ENCODE assay signal across 13 cellular contexts in the genomic region with DNA sequence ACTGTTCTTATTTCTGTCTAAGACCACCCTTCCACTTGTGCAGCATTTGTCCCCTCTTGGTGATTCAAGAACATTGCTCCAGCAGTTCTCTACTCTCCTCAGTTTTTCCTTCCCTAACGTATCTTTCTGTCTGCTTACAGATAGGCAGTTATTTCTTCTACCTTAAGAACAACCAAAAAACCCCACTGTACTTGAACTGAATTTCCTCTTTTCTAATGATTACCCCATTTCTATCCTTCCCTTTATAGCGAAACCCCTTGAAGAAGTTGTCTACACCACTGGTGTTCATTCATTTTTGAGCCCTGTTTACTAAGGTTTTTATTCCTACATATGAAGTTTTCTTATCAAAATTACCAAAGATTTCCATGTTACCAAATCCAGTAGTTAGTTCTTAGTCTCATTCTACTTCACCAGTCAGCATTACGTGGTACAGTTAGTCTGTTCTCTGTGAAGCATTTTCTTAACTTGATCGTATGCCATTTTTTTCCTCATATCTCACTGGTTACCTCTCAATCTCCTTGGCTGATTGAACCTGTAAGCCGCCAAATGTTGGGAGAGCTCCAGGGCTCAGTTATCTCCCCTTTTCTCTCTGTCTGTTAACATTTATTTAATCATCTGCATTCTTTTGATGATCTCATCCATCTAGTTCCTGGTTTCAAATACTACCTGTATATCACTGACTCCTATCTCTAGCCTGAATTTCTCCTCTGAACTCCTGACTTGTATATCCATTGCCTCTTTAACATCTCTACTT. TPM values are rescaled to one million over a fixed set of nuclear protein-coding genes. Genes with fewer than 3 reads are reported as not detected.
DNase-seq lines count a peak whose midpoint lies in the region; ATAC-seq and TF ChIP-seq lines count a peak whose summit lies in the region.
"Had no signal": no experiment of that assay in that cellular context is flagged by ENCODE, and none has a peak within 500 bp of the region (broad histone marks: within the 10 kb centered on the region; RNA-seq: fewer than 3 reads in every experiment).

No MANE protein-coding gene starts in this region.

- no peak overlapping the region for H3K27ac ChIP-seq in naive thymus-derived CD4-positive, alpha-beta T cell (ENCODE audit: low read depth, low read length)
- no peak overlapping the region for H3K27ac ChIP-seq in esophagus muscularis mucosa (replicated peaks in 1 of 4)

- no peaks in the 10 kb centered on the region for H3K9me3 ChIP-seq in naive thymus-derived CD4-positive, alpha-beta T cell (ENCODE audit: control insufficient read depth in 2 of 3, low read length in 3 of 3)
- H3K9me3 ChIP-seq in esophagus muscularis mucosa, result no peaks in the 10 kb centered on the region

- 79% methylated on average over 5 of the region's 5 CpGs for WGBS in esophagus muscularis mucosa

- peaks cover 88% of the 10 kb centered on the region for H3K4me1 Mint-ChIP-seq in activated naive CD8-positive, alpha-beta T cell treated with anti-CD3 and anti-CD28 coated beads, Interleukin-2, amount 50 U/mL, for 24 hours
- H3K4me1 Mint-ChIP-seq in naive thymus-derived CD4-positive, alpha-beta T cell, result peaks cover 62 to 99% (median 90%) of the 10 kb centered on the region in 7 donors

- TF ChIP-seq CTCF in LNCaP clone FGC (IDR thresholded peaks at IDR 0.05; ENCODE audit: control insufficient read depth, extremely low read depth, insufficient read depth), result no peak
- no peak for TF ChIP-seq CTCF in esophagus muscularis mucosa (IDR thresholded peaks at IDR 0.05)

- in situ Hi-C loops in Caki2 (cut with HindIII; ENCODE audit: low pct_unique_long_range_greater_than_20kb, low sequenced_read_pairs), result no loop called here

- no peaks in the 10 kb centered on the region for H3K27me3 Mint-ChIP-seq in activated naive CD8-positive, alpha-beta T cell treated with anti-CD3 and anti-CD28 coated beads, Interleukin-2, amount 50 U/mL, for 24 hours
- H3K27me3 Mint-ChIP-seq in naive thymus-derived CD4-positive, alpha-beta T cell, result no peaks in the 10 kb centered on the region
- H3K27me3 Mint-ChIP-seq: activated naive CD8-positive, alpha-beta T cell treated with anti-CD3 and anti-CD28 coated beads, Interleukin-2, amount 10 ng/mL, durations not matched to agents 7 days and 5 days had no signal

- CTCF ChIA-PET in naive thymus-derived CD4-positive, alpha-beta T cell (lab: Charles Lee), result no interaction called here

- peaks cover 69 to 78% of the 10 kb centered on the region in 2 donors for H3K4me1 ChIP-seq in naive thymus-derived CD4-positive, alpha-beta T cell (ENCODE audit: control insufficient read depth in 2 of 2, insufficient read depth in 2 of 2, low read length in 2 of 2)
- H3K4me1 ChIP-seq in esophagus muscularis mucosa, result peaks cover 79 to 98% (median 95%) of the 10 kb centered on the region in 4 donors

- peak overlapping the region; percentile 8; the same call in 1 of the 2 replicates for H3K4me3 ChIP-seq in LNCaP clone FGC (ENCODE audit: low read depth, low read length)
- H3K4me3 ChIP-seq in naive thymus-derived CD4-positive, alpha-beta T cell (ENCODE audit: low read length), result no peak overlapping the region
- H3K4me3 ChIP-seq in esophagus muscularis mucosa, result no peak overlapping the region

- H3K36me3 ChIP-seq in naive thymus-derived CD4-positive, alpha-beta T cell (ENCODE audit: control insufficient read depth in 2 of 3, insufficient read depth in 3 of 3, low read length in 3 of 3), result peaks cover 0 to 13% (median 4%) of the 10 kb centered on the region in 3 experiments
- H3K36me3 ChIP-seq in esophagus muscularis mucosa, result peaks cover 0 to 5% (median 0%) of the 10 kb centered on the region in 4 donors

- H3K4me3 Mint-ChIP-seq in activated naive CD8-positive, alpha-beta T cell treated with anti-CD3 and anti-CD28 coated beads, Interleukin-2, amount 50 U/mL, for 24 hours, result no peak overlapping the region
- H3K4me3 Mint-ChIP-seq in naive thymus-derived CD4-positive, alpha-beta T cell, result peak overlapping the region in 9 of 10 donors; percentile 17 to 93 (median 61)
- H3K4me3 Mint-ChIP-seq: activated naive CD8-positive, alpha-beta T cell treated with anti-CD3 and anti-CD28 coated beads, Interleukin-2, amount 10 ng/mL, durations not matched to agents 7 days and 5 days had no signal

- no peak for TF ChIP-seq POLR2A in esophagus muscularis mucosa (IDR thresholded peaks at IDR 0.05; ENCODE audit: low read depth)

- peak overlapping the region; percentile 34 for H3K27ac Mint-ChIP-seq in activated naive CD8-positive, alpha-beta T cell treated with anti-CD3 and anti-CD28 coated beads, Interleukin-2, amount 50 U/mL, for 24 hours
- peak overlapping the region in 8 of 9 donors; percentile 26 to 85 (median 50) for H3K27ac Mint-ChIP-seq in naive thymus-derived CD4-positive, alpha-beta T cell
- H3K27ac Mint-ChIP-seq: activated naive CD8-positive, alpha-beta T cell treated with anti-CD3 and anti-CD28 coated beads, Interleukin-2, amount 10 ng/mL, durations not matched to agents 7 days and 5 days had no signal

- peak; percentile 31 for DNase-seq in Caki2 (ENCODE audit: low read depth)
- DNase-seq in LNCaP clone FGC (ENCODE audit: low read depth), result peak; percentile 89
- no peak for DNase-seq in activated naive CD8-positive, alpha-beta T cell treated with anti-CD3 and anti-CD28 coated beads, Interleukin-2, amount 50 U/mL, for 24 hours
- no peak for DNase-seq in naive thymus-derived CD4-positive, alpha-beta T cell
- DNase-seq in midbrain (lab: John Stamatoyannopoulos, UW), result no peak
- no peak for DNase-seq in esophagus muscularis mucosa (ENCODE audit: extremely low spot score)
- DNase-seq in T1000 (lab: John Stamatoyannopoulos, UW), result no peak
- no peak for DNase-seq in amniotic stem cell (lab: John Stamatoyannopoulos, UW)
- DNase-seq: activated naive CD8-positive, alpha-beta T cell treated with anti-CD3 and anti-CD28 coated beads, Interleukin-2, amount 10 ng/mL, durations not matched to agents 7 days and 5 days; DMS153; KG1; substantia nigra had no signal

- intact Hi-C loops in naive thymus-derived CD4-positive, alpha-beta T cell (cut with micrococcal nuclease), result loop anchor here in 1 of 2 donors (2.0 kb wide), 1 partner anchor 14 kb away; no protein-coding TSS in a partner anchor
- intact Hi-C loops in esophagus muscularis mucosa (cut with DNase I), result no loop called here

- H3K9me3 Mint-ChIP-seq in activated naive CD8-positive, alpha-beta T cell treated with anti-CD3 and anti-CD28 coated beads, Interleukin-2, amount 50 U/mL, for 24 hours, result no peaks in the 10 kb centered on the region
- H3K9me3 Mint-ChIP-seq in naive thymus-derived CD4-positive, alpha-beta T cell, result peaks cover 0 to 2% (median 0%) of the 10 kb centered on the region in 11 donors
- H3K9me3 Mint-ChIP-seq: activated naive CD8-positive, alpha-beta T cell treated with anti-CD3 and anti-CD28 coated beads, Interleukin-2, amount 10 ng/mL, durations not matched to agents 7 days and 5 days had no signal

- no peak for ATAC-seq in activated naive CD8-positive, alpha-beta T cell treated with anti-CD3 and anti-CD28 coated beads, Interleukin-2, amount 50 U/mL, for 24 hours
- ATAC-seq in naive thymus-derived CD4-positive, alpha-beta T cell, result no peak
- ATAC-seq: Panc1 had no signal

- POLR2A ChIA-PET in naive thymus-derived CD4-positive, alpha-beta T cell (lab: Charles Lee), result interaction anchor here (0.8 to 0.9 kb wide), 2 partner anchors 12 to 14 kb away, joined by 3 to 4 read pairs; no protein-coding TSS in a partner anchor

- peaks cover 25% of the 10 kb centered on the region for H3K36me3 Mint-ChIP-seq in activated naive CD8-positive, alpha-beta T cell treated with anti-CD3 and anti-CD28 coated beads, Interleukin-2, amount 50 U/mL, for 24 hours (ENCODE audit: low read depth)
- H3K36me3 Mint-ChIP-seq in naive thymus-derived CD4-positive, alpha-beta T cell, result peaks cover 9 to 31% (median 25%) of the 10 kb centered on the region in 5 donors

- H3K27me3 ChIP-seq in naive thymus-derived CD4-positive, alpha-beta T cell (ENCODE audit: control insufficient read depth in 2 of 2, insufficient read depth in 2 of 2, low read length in 2 of 2), result no peaks in the 10 kb centered on the region
- H3K27me3 ChIP-seq in esophagus muscularis mucosa, result no peaks in the 10 kb centered on the region

- TF ChIP-seq EP300 in esophagus muscularis mucosa (IDR thresholded peaks at IDR 0.05), result no peak

RNA-seq across cellular contexts. Expression of gene LSM14A, which starts 9.0 kb away (rescaled TPM):
- total RNA-seq in Caki2 (2014; rRNA removed; shearing (Covaris generic); ENCODE audit: low replicate concordance), result 64.3 and 127 TPM in 2 replicates
- total RNA-seq in naive thymus-derived CD4-positive, alpha-beta T cell, result 100 to 1,000 TPM; 124 to 189 (median 166) TPM
- 100 to 1,000 TPM; 171 to 174 TPM for polyA plus RNA-seq in naive thymus-derived CD4-positive, alpha-beta T cell
- total RNA-seq in esophagus muscularis mucosa, result 100 to 1,000 TPM in 3 of 4 donors, 10 to 100 TPM in 1; 94.4 to 172 (median 130) TPM

Comparison
In these comparisons a context has a peak if more than half of its experiments do, and no peak if none do; other contexts are left out.
1. DNase-seq: peak in Caki2 (single experiment) and LNCaP clone FGC (single experiment); none in activated naive CD8-positive, alpha-beta T cell treated with anti-CD3 and anti-CD28 coated beads, Interleukin-2, amount 50 U/mL, for 24 hours (single experiment), naive thymus-derived CD4-positive, alpha-beta T cell (0 of 9), midbrain (single experiment), esophagus muscularis mucosa (single experiment), T1000 (single experiment) and amniotic stem cell (single experiment).